Comparison of ENCODE assay signal across 22 cellular contexts in the genomic region with DNA sequence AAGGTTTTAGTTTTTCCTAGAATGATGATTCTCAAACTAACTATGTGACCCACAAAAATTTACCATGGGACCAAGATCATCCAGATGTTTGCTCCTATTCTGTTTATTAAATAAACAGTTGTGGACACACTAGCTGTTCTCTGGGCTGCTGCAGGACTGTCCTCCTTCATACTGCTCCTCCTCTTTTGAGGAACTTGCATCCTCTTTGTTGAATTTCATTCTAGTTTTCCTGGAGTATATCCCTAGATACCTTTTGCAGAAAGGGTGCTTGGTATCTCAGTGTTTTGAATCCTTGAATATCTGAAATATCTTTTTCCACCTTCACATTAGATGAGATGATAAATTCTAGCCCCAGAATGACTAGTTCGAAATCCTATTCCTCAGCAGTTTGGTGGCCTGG.
"Had no signal": no experiment of that assay in that cellular context is flagged by ENCODE, and none has a peak within 500 bp of the region (broad histone marks: within the 10 kb centered on the region; RNA-seq: fewer than 3 reads in every experiment).

No MANE protein-coding gene starts in this region.

- H3K36me3 ChIP-seq: prostate gland had no signal

- H3K9me3 ChIP-seq: gastrocnemius medialis, lower lobe of right lung, prostate gland, right atrium auricular region, sigmoid colon, stomach, thyroid gland, vagina had no signal

- FAIRE-seq: keratinocyte had no signal

- H3K4me3 ChIP-seq: coronary artery, gastrocnemius medialis, lower lobe of right lung, prostate gland, right atrium auricular region, sigmoid colon, stomach, thyroid gland, vagina had no signal

- H3K27me3 ChIP-seq: right atrium auricular region, thyroid gland, vagina had no signal

- H3K27ac ChIP-seq: coronary artery, gastrocnemius medialis, lower lobe of right lung, prostate gland, right atrium auricular region, sigmoid colon, stomach, thyroid gland, vagina had no signal

- DNase-seq: dermis blood vessel endothelial cell; effector memory CD4-positive, alpha-beta T cell; gastrocnemius medialis; head of caudate nucleus; left ventricle myocardium superior; lower lobe of right lung; naive thymus-derived CD8-positive, alpha-beta T cell; nephron progenitor cell; nucleus accumbens; sigmoid colon; stimulated activated CD4-positive, alpha-beta T cell treated with anti-CD3 and anti-CD28 coated beads, Interleukin-2, amount 100 ng/mL, for 24 hours; stimulated activated CD4-positive, alpha-beta T cell treated with anti-CD3 and anti-CD28 coated beads, Interleukin-4, amount 100 ng/mL, for 24 hours; stimulated activated naive CD4-positive, alpha-beta T cell treated with Interleukin-2 at 50 U/mL for 16 hours; stomach; thyroid gland; trophoblast cell had no signal

- ATAC-seq: gastrocnemius medialis; left ventricle myocardium superior; lower lobe of right lung; naive thymus-derived CD8-positive, alpha-beta T cell; stimulated activated effector memory CD8-positive, alpha-beta T cell treated with anti-CD3 and anti-CD28 coated beads, Interleukin-12 subunit alpha, Interleukin-12 subunit beta, amount 100 ng/mL, for 72 hours had no signal
